ENCODE assay signal across 12 cellular contexts in the genomic region with DNA sequence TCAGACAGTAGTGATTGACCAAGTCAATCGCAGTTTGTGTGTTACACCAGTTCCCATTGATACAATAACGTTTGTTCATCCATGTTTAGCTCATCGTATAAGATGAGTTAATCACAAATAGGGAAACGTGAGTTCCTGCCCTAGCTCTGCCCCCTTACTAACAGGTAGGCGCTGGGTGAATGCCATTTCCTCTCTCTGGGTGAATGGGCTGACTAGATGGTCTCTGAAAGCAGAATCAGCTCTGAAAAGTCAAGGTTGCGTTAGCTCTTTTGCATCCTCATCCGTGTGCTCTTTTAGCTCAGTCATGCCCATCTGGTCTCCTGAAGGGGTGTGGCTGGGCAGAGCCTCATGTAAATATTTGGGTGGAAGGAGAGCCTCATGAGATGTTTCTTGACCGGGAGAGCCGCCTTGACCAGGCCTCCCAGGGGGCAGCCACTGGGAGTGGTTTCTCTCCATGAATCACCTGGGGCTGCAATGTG.
DNase-seq lines count a peak whose midpoint lies in the region; ATAC-seq and TF ChIP-seq lines count a peak whose summit lies in the region.
"Had no signal": no experiment of that assay in that cellular context is flagged by ENCODE, and none has a peak within 500 bp of the region (broad histone marks: within the 10 kb centered on the region; RNA-seq: fewer than 3 reads in every experiment).

No MANE protein-coding gene starts in this region.

- CTCF ChIA-PET in HEK293T (lab: Yijun Ruan, JAX): no interaction called here

- H3K27me3 ChIP-seq in spleen (replicated peaks in 1 of 7) (no peaks in the 10 kb centered on the region), right atrium auricular region (no peaks in the 10 kb centered on the region)
- H3K27me3 ChIP-seq: gastrocnemius medialis had no signal

- POLR2A ChIA-PET in HEK293T (lab: Yijun Ruan, JAX): no interaction called here

- no peak for TF ChIP-seq CTCF in spleen (IDR thresholded peaks at IDR 0.05 in 8 of 11, conservative IDR thresholded peaks at IDR 0.05 in 3 of 11)
- no peak for TF ChIP-seq CTCF in right atrium auricular region (IDR thresholded peaks at IDR 0.05)

- peaks cover 21 to 65% (median 37%) of the 10 kb centered on the region in 6 donors for H3K4me1 ChIP-seq in spleen
- no peaks in the 10 kb centered on the region for H3K4me1 ChIP-seq in right atrium auricular region
- H3K4me1 ChIP-seq: gastrocnemius medialis had no signal

- peak overlapping the region; percentile 49 to 91 (median 74) for H3K27ac ChIP-seq in spleen
- no peak overlapping the region for H3K27ac ChIP-seq in right atrium auricular region
- H3K27ac ChIP-seq: gastrocnemius medialis had no signal

- ATAC-seq in GM21825 (IDR thresholded peaks at IDR 0.05; ENCODE audit: unreplicated experiment): peak; percentile 34
- ATAC-seq: gastrocnemius medialis had no signal

- peak; percentile 54 for DNase-seq in activated CD8-positive, alpha-beta memory T cell treated with anti-CD3 and anti-CD28 coated beads for 24 hours
- DNase-seq in activated CD8-positive, alpha-beta memory T cell treated with anti-CD3 and anti-CD28 coated beads, Interleukin-2, amount 50 U/mL, for 4 hours: no peak
- peak; percentile 54 for DNase-seq in NAMALWA (ENCODE audit: low spot score)
- peak; percentile 76 for DNase-seq in spleen
- no peak for DNase-seq in erythroblast (lab: John Stamatoyannopoulos, UW)
- DNase-seq in HEK293T (ENCODE audit: extremely low spot score): no peak
- DNase-seq in right atrium auricular region (ENCODE audit: low spot score): no peak
- DNase-seq: gastrocnemius medialis, mesendoderm, RPMI8226 had no signal

- H3K36me3 ChIP-seq in spleen (no peaks in the 10 kb centered on the region), right atrium auricular region (no peaks in the 10 kb centered on the region)
- H3K36me3 ChIP-seq: gastrocnemius medialis had no signal

- intact Hi-C loops in spleen (cut with DNase I; ENCODE audit: low total_unique reads): no loop called here

- no peak for TF ChIP-seq POLR2A in spleen (IDR thresholded peaks at IDR 0.05)
- TF ChIP-seq POLR2A in erythroblast (IDR thresholded peaks at IDR 0.05; ENCODE audit: low read length): no peak

- H3K9me3 ChIP-seq in spleen: no peaks in the 10 kb centered on the region
- H3K9me3 ChIP-seq in right atrium auricular region: no peaks in the 10 kb centered on the region
- H3K9me3 ChIP-seq: gastrocnemius medialis had no signal

- H3K4me3 ChIP-seq in spleen (no peak overlapping the region), right atrium auricular region (no peak overlapping the region)
- H3K4me3 ChIP-seq: gastrocnemius medialis, smooth muscle cell had no signal

- WGBS in spleen, 5 donors: 53 to 61% (median 55%) methylated on average over 9 of the region's 9 CpGs

TF ChIP-seq in HEK293T, 16 proteins besides CTCF, POLR2A, EP300 and RAD21:
- TF ChIP-seq SUZ12 (IDR thresholded peaks at IDR 0.05) (no peak), ARNT (IDR thresholded peaks at IDR 0.05) (no peak), SP1 (IDR thresholded peaks at IDR 0.05) (no peak)

Comparison
In these comparisons a context has a peak if more than half of its experiments do, and no peak if none do; other contexts are left out.
1. DNase-seq: peak in activated CD8-positive, alpha-beta memory T cell treated with anti-CD3 and anti-CD28 coated beads for 24 hours (single experiment), NAMALWA (single experiment) and spleen (single experiment); none in activated CD8-positive, alpha-beta memory T cell treated with anti-CD3 and anti-CD28 coated beads, Interleukin-2, amount 50 U/mL, for 4 hours (single experiment), erythroblast (0 of 2), HEK293T (single experiment) and right atrium auricular region (single experiment).
2. H3K27ac ChIP-seq: peak in spleen (8 of 8); none in right atrium auricular region (0 of 2).